8 cellular contexts compared by ENCODE assay signal in the genomic region with DNA sequence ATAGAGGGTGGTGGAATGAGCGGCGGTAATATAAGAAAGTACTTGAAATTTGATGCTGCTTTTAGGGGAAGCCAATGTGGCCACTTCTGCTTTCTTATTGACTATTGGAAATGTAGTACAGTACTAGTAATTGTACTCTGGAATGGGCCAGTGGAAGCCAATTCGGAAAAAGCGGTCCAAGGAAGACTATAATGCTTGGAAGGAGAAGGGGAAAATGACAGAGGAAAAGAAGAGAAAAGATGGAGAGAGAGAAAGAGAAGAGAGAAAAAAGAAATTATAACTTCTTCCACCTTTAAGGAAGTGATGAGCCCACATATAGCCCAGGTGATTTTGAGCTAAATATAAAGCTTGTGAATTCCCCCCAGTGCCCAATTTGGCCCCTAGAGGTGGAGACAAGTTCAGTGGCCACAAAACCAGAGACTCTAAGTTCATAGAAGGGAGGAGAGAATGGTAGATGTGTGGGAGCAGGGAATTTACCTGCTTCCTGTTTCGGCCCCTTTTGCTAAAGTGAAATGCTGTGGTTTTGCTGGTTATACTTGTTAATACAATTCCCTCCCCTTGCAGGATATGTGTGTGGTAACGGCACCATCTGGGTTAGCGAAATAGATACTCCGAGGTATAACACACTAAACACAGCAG. TPM values are rescaled to one million over a fixed set of nuclear protein-coding genes. Genes with fewer than 3 reads are reported as not detected.
DNase-seq lines count a peak whose midpoint lies in the region; ATAC-seq and TF ChIP-seq lines count a peak whose summit lies in the region.

No MANE protein-coding gene starts in this region.

- intact Hi-C loops in CD14-positive monocyte (cut with micrococcal nuclease), result loop anchor here in 1 of 2 donors (10.0 kb wide), 1 partner anchor 67 kb away; no protein-coding TSS in a partner anchor

- peaks cover 21% of the 10 kb centered on the region for H3K27me3 ChIP-seq in hepatocyte

- POLR2A ChIA-PET in RWPE1 (lab: Yijun Ruan, JAX; ENCODE audit: low non-redundant PET) (no interaction called here), WTC11 (lab: Charles Lee) (no interaction called here)

- H3K9me3 Mint-ChIP-seq in CD14-positive monocyte (no peaks in the 10 kb centered on the region), WTC11 (no peaks in the 10 kb centered on the region)

- no peak overlapping the region for H3K4me2 ChIP-seq in hepatocyte

- H3K79me2 ChIP-seq in hepatocyte, result no peaks in the 10 kb centered on the region

- CTCF ChIA-PET in RWPE1 (lab: Yijun Ruan, JAX), result no interaction called here
- CTCF ChIA-PET in WTC11 (lab: Charles Lee), result no interaction called here

- 90% methylated on average over 8 of the region's 8 CpGs for WGBS in hepatocyte (ENCODE audit: low lambda C conversion rate, missing lambda C conversion rate)

- no peak overlapping the region for H3K4me3 Mint-ChIP-seq in CD14-positive monocyte
- no peak overlapping the region for H3K4me3 Mint-ChIP-seq in WTC11

- H4K20me1 ChIP-seq in hepatocyte (ENCODE audit: insufficient read depth, poor library complexity, severe bottlenecking), result no peaks in the 10 kb centered on the region

- H3K36me3 Mint-ChIP-seq in CD14-positive monocyte (no peaks in the 10 kb centered on the region), WTC11 (no peaks in the 10 kb centered on the region)

- no peaks in the 10 kb centered on the region for H3K27me3 Mint-ChIP-seq in CD14-positive monocyte (ENCODE audit: low read depth in 3 of 3)
- no peaks in the 10 kb centered on the region for H3K27me3 Mint-ChIP-seq in WTC11 (ENCODE audit: low read depth)

- no peaks in the 10 kb centered on the region for H3K36me3 ChIP-seq in hepatocyte (replicated peaks; ENCODE audit: insufficient read depth, low read depth)

- no peaks in the 10 kb centered on the region for H3K9me3 ChIP-seq in hepatocyte (ENCODE audit: low read depth)

- H3K27ac Mint-ChIP-seq in CD14-positive monocyte, result peak overlapping the region in 6 of 7 donors; percentile 64 to 89 (median 70)
- H3K27ac Mint-ChIP-seq in WTC11, result no peak overlapping the region

- H3K4me3 ChIP-seq in hepatocyte, result no peak overlapping the region

- no peaks in the 10 kb centered on the region for H3K4me1 ChIP-seq in hepatocyte (ENCODE audit: insufficient read depth)

- ATAC-seq in GM19395 (IDR thresholded peaks at IDR 0.05; ENCODE audit: unreplicated experiment) (peak; percentile 69), HG03378 (IDR thresholded peaks at IDR 0.05; ENCODE audit: unreplicated experiment) (peak; percentile 70), WTC11 (no peak)

- H3K9me2 ChIP-seq in hepatocyte (replicated peaks; ENCODE audit: insufficient read depth), result no peaks in the 10 kb centered on the region

- no peak overlapping the region for H3K27ac ChIP-seq in RWPE1
- no peak overlapping the region for H3K27ac ChIP-seq in hepatocyte

- DNase-seq in CD14-positive monocyte (ENCODE audit: low spot score), result no peak
- peak; percentile 26 for DNase-seq in activated T-cell treated with anti-CD3 and anti-CD28 coated beads for 4 hours
- DNase-seq in RWPE1 (ENCODE audit: low spot score), result no peak
- no peak for DNase-seq in WTC11 (ENCODE audit: low spot score)
- DNase-seq in COLO668 (lab: John Stamatoyannopoulos, UW; ENCODE audit: unreplicated experiment), result no peak
- no peak for DNase-seq in hepatocyte (ENCODE audit: low spot score)

- H3K4me1 Mint-ChIP-seq in CD14-positive monocyte (peaks cover 67% of the 10 kb centered on the region), WTC11 (peaks cover 10% of the 10 kb centered on the region)

- H2AFZ ChIP-seq in hepatocyte, result no peak overlapping the region

- TF ChIP-seq CTCF in CD14-positive monocyte (IDR thresholded peaks at IDR 0.05) (no peak), RWPE1 (conservative IDR thresholded peaks at IDR 0.05; ENCODE audit: low read depth) (no peak), WTC11 (IDR thresholded peaks at IDR 0.05) (no peak), hepatocyte (IDR thresholded peaks at IDR 0.05; ENCODE audit: poor library complexity) (no peak)

TF ChIP-seq in WTC11, 78 proteins besides CTCF, POLR2A, EP300 and RAD21:
- TF ChIP-seq NR3C1 (CRISPR knock-in tag; conservative IDR thresholded peaks at IDR 0.05; ENCODE audit: low read depth) (no peak), NR1H2 (CRISPR knock-in tag; IDR thresholded peaks at IDR 0.05) (no peak), JUN (CRISPR knock-in tag; IDR thresholded peaks at IDR 0.05) (no peak)
- TF ChIP-seq, protein P1, sequence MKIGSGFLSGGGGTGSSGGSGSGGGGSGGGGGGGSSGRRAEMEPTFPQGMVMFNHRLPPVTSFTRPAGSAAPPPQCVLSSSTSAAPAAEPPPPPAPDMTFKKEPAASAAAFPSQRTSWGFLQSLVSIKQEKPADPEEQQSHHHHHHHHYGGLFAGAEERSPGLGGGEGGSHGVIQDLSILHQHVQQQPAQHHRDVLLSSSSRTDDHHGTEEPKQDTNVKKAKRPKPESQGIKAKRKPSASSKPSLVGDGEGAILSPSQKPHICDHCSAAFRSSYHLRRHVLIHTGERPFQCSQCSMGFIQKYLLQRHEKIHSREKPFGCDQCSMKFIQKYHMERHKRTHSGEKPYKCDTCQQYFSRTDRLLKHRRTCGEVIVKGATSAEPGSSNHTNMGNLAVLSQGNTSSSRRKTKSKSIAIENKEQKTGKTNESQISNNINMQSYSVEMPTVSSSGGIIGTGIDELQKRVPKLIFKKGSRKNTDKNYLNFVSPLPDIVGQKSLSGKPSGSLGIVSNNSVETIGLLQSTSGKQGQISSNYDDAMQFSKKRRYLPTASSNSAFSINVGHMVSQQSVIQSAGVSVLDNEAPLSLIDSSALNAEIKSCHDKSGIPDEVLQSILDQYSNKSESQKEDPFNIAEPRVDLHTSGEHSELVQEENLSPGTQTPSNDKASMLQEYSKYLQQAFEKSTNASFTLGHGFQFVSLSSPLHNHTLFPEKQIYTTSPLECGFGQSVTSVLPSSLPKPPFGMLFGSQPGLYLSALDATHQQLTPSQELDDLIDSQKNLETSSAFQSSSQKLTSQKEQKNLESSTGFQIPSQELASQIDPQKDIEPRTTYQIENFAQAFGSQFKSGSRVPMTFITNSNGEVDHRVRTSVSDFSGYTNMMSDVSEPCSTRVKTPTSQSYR (CRISPR knock-in tag; IDR thresholded peaks at IDR 0.05), result no peak
TF ChIP-seq in WTC11: peak in this region for 0.

RNA-seq across cellular contexts. Expression of gene DUSP10, which starts 35.7 kb away (rescaled TPM):
- polyA plus RNA-seq in CD14-positive monocyte, result 10 to 100 TPM; 10.4 to 12.7 TPM
- total RNA-seq in WTC11 (2021), result 1.6 to 2.2 TPM (median 2.0 TPM) in 3 replicates
- total RNA-seq in hepatocyte, result 16.5 and 17.6 TPM in 2 replicates
- 13.1 and 14.9 TPM in 2 replicates for polyA plus RNA-seq in hepatocyte
